In genomic region chr11:8631395-8632110, GRCh38 we compare ENCODE assay signal across 16 cellular contexts. TPM values are rescaled to one million over a fixed set of nuclear protein-coding genes. Genes with fewer than 3 reads are reported as not detected.
A peak's percentile ranks its signal among the peaks of the same experiment; 100 is the strongest.
DNase-seq lines count a peak whose midpoint lies in the region; ATAC-seq, FAIRE-seq and TF ChIP-seq lines count a peak whose summit lies in the region.
"Had no signal": no experiment of that assay in that cellular context is flagged by ENCODE, and none has a peak within 500 bp of the region (broad histone marks: within the 10 kb centered on the region; RNA-seq: fewer than 3 reads in every experiment).

No MANE protein-coding gene starts in this region.

- no peaks in the 10 kb centered on the region for H3K4me1 ChIP-seq in K562 (replicated peaks in 1 of 2; ENCODE audit: control insufficient read depth in 2 of 2, insufficient read depth in 2 of 2, low read length in 2 of 2)

- H3K27me3 ChIP-seq in K562 (ENCODE audit: control insufficient read depth in 2 of 2, insufficient read depth in 2 of 2, low read length in 2 of 2) = no peaks in the 10 kb centered on the region

- no peaks in the 10 kb centered on the region for H3K79me2 ChIP-seq in K562 (ENCODE audit: control insufficient read depth, insufficient read depth, low read length)

- POLR2A ChIA-PET in K562 (lab: Yijun Ruan, JAX) = interaction anchor here (0.6 to 1.6 kb wide), 6 partner anchors 8 to 53 kb away, joined by 3 to 4 read pairs (median 4); partner anchors contain the start of genes RPL27A and TRIM66

- H3K27me3 Mint-ChIP-seq in effector memory CD8-positive, alpha-beta T cell = no peaks in the 10 kb centered on the region
- H3K27me3 Mint-ChIP-seq: dendritic cell treated with granulocyte-macrophage colony-stimulating factor and Interleukin-4, amounts not matched to agents 40 ng/mL and 50 ng/mL, for 4 days had no signal

- peak; percentile 48 for DNase-seq in AG09309 (ENCODE audit: low read depth)
- DNase-seq in LNCaP clone FGC (ENCODE audit: low read depth) = peak; percentile 40
- DNase-seq in K562 (ENCODE audit: extremely low read depth in 1 of 4, low spot score in 3 of 4) = peak in 1 of 4 experiments; percentile 17
- DNase-seq in kidney glomerular epithelial cell (lab: John Stamatoyannopoulos, UW) = peak; percentile 64
- no peak for DNase-seq in effector memory CD8-positive, alpha-beta T cell
- no peak for DNase-seq in NCI-H524 (lab: John Stamatoyannopoulos, UW)
- DNase-seq: activated naive CD4-positive, alpha-beta T cell; C1 segment of cervical spinal cord; head of caudate nucleus; NCI-H1092 treated with DMSO at 0.1 percent for 48 hours; stimulated activated CD4-positive, alpha-beta T cell treated with anti-CD3 and anti-CD28 coated beads, Interleukin-4, amount 100 ng/mL, for 24 hours; stimulated activated naive CD8-positive, alpha-beta T cell treated with anti-CD3 and anti-CD28 coated beads, Interleukin-15, Interleukin-2, amounts not matched to agents 100 U/mL and 50 U/mL, for 24 hours had no signal

- H3K36me3 ChIP-seq in K562 (ENCODE audit: control insufficient read depth, insufficient read depth, low read length) = peaks cover 3% of the 10 kb centered on the region; the same call in 2 of the 3 replicates

- WGBS in K562 (ENCODE audit: insufficient coverage, low coverage, missing lambda C conversion rate) = 73% methylated on average over 6 of the region's 6 CpGs

- H3K4me1 Mint-ChIP-seq in effector memory CD8-positive, alpha-beta T cell (ENCODE audit: low read depth in 2 of 2) = no peaks in the 10 kb centered on the region

- in situ Hi-C loops in K562 (cut with MboI) = no loop called here

- H3K4me3 Mint-ChIP-seq in effector memory CD8-positive, alpha-beta T cell = no peak overlapping the region
- H3K4me3 Mint-ChIP-seq: dendritic cell treated with granulocyte-macrophage colony-stimulating factor and Interleukin-4, amounts not matched to agents 40 ng/mL and 50 ng/mL, for 4 days had no signal

- peaks cover 1 to 4% of the 10 kb centered on the region in 2 donors for H3K9me3 Mint-ChIP-seq in effector memory CD8-positive, alpha-beta T cell

- H3K4me2 ChIP-seq in K562 (ENCODE audit: insufficient read depth, low read length) = no peak overlapping the region

- TF ChIP-seq EP300 in K562 (IDR thresholded peaks at IDR 0.05; ENCODE audit: low read length) = no peak

- peak overlapping the region in 1 of 2 donors; percentile 57 for H3K27ac Mint-ChIP-seq in effector memory CD8-positive, alpha-beta T cell
- H3K27ac Mint-ChIP-seq: dendritic cell treated with granulocyte-macrophage colony-stimulating factor and Interleukin-4, amounts not matched to agents 40 ng/mL and 50 ng/mL, for 4 days had no signal

- intact Hi-C loops in K562 (cut with micrococcal nuclease) = no loop called here

- no peak overlapping the region for H2AFZ ChIP-seq in K562 (ENCODE audit: low read depth, low read length)

- peaks cover 5% of the 10 kb centered on the region for H3K36me3 Mint-ChIP-seq in effector memory CD8-positive, alpha-beta T cell (ENCODE audit: insufficient read depth)

- no peaks in the 10 kb centered on the region for H3K9me1 ChIP-seq in K562 (ENCODE audit: control insufficient read depth, insufficient read depth, low read length)

- H3K27ac ChIP-seq in K562 (ENCODE audit: extremely low read depth, low read depth, low read length) = no peak overlapping the region

- no peak for FAIRE-seq in K562 (lab: Jason Lieb, UNC)

- H3K9me3 ChIP-seq in K562 (replicated peaks; ENCODE audit: control insufficient read depth, insufficient read depth, low read depth, low read length) = no peaks in the 10 kb centered on the region

- CTCF ChIA-PET in K562 (lab: Yijun Ruan, JAX; ENCODE audit: low intra/inter-chr PET ratio) = no interaction called here

- H3K4me3 ChIP-seq in AG09309 (ENCODE audit: control insufficient read depth, low read depth, low read length) = no peak overlapping the region
- no peak overlapping the region for H3K4me3 ChIP-seq in LNCaP clone FGC (ENCODE audit: low read depth, low read length)
- no peak overlapping the region for H3K4me3 ChIP-seq in K562
- H3K4me3 ChIP-seq: lung had no signal

- H4K20me1 ChIP-seq in K562 (replicated peaks; ENCODE audit: control insufficient read depth, insufficient read depth, low read length) = no peaks in the 10 kb centered on the region

- no peak for TF ChIP-seq RAD21 in K562 (CRISPR knock-in tag; conservative IDR thresholded peaks at IDR 0.05 in 1 of 2, IDR thresholded peaks at IDR 0.05 in 1 of 2)

- TF ChIP-seq CTCF in AG09309 (IDR thresholded peaks at IDR 0.05; ENCODE audit: control insufficient read depth, insufficient read depth, low read depth, low read length, missing control alignments) = no peak
- no peak for TF ChIP-seq CTCF in LNCaP clone FGC (IDR thresholded peaks at IDR 0.05; ENCODE audit: control insufficient read depth, extremely low read depth, insufficient read depth)
- no peak for TF ChIP-seq CTCF in K562 (IDR thresholded peaks at IDR 0.05 in 2 of 3, conservative IDR thresholded peaks at IDR 0.05 in 1 of 3; ENCODE audit: insufficient read depth in 2 of 3, low read depth in 1 of 3, low read length in 3 of 3)

- BruUV-seq in K562 (replicated peaks; lab: Mats Ljungman, UMichigan) = no TSS peak

- ATAC-seq in K562 = no peak
- no peak for ATAC-seq in HG02623 (IDR thresholded peaks at IDR 0.05; ENCODE audit: unreplicated experiment)
- ATAC-seq in effector memory CD8-positive, alpha-beta T cell (replicated peaks) = no peak
- ATAC-seq in GM21526 (IDR thresholded peaks at IDR 0.05; ENCODE audit: low FRiP score, unreplicated experiment) = no peak
- ATAC-seq: stimulated activated naive CD8-positive, alpha-beta T cell treated with anti-CD3 and anti-CD28 coated beads, Interleukin-15, Interleukin-2, amounts not matched to agents 100 U/mL and 50 U/mL, for 24 hours had no signal

- TF ChIP-seq POLR2A in K562 (conservative IDR thresholded peaks at IDR 0.05) = no peak

- no peak overlapping the region for H3K9ac ChIP-seq in K562 (ENCODE audit: insufficient read depth in 1 of 2, low read depth in 2 of 2, low read length in 2 of 2)

RNA-seq across cellular contexts. Expression of gene STK33, which starts 37.5 kb away (rescaled TPM):
- not detected in 2 replicates for total RNA-seq in K562 (2011; cell fraction: chromatin; rRNA removed; ENCODE audit: low replicate concordance)
- total RNA-seq in K562 (2011; cell fraction: nucleolus; rRNA removed) = not detected in 2 replicates
- not detected in 2 replicates for total RNA-seq in K562 (2011; cell fraction: nucleoplasm; rRNA removed)
- total RNA-seq in K562 (2014; rRNA removed) (not detected in 2 replicates), K562 (2014; rRNA removed; fragmentation: Illumina TruSeq; extraction: Trizol) (not detected in 2 replicates), K562 (2015; rRNA removed; fragmentation: Illumina TruSeq; extraction: Trizol) (not detected in 2 replicates), K562 (2021) (not detected in 2 replicates)
- polyA plus RNA-seq in K562 (2011; rRNA removed) (0.05 TPM in 1 of 2 replicates, not detected in the other), K562 (2014; fragmentation: Illumina TruSeq; extraction: Trizol) (not detected in 2 replicates), K562 (2014; fragmentation: Nextera tagmentation; extraction: Ambion mirVana) (not detected), K562 (2014; rRNA removed) (0.07 TPM in 1 of 2 replicates, not detected in the other)
- polyA plus RNA-seq in K562 (2011; cell fraction: cytosol; rRNA removed) = not detected in 2 replicates
- polyA plus RNA-seq in K562 (2011; cell fraction: nucleus; rRNA removed) = not detected in 2 replicates
- polyA plus RNA-seq in K562 (2012) = 0.07 TPM in 1 of 2 replicates, not detected in the other
- polyA minus RNA-seq in K562 (2011; rRNA and poly(A)+ RNA removed) = not detected in 2 replicates
- polyA minus RNA-seq in K562 (2011; cell fraction: cytosol; rRNA and poly(A)+ RNA removed) = not detected in 2 replicates
- not detected in 2 replicates for polyA minus RNA-seq in K562 (2011; cell fraction: nucleus; rRNA and poly(A)+ RNA removed)

RNA-seq across cellular contexts. Expression of gene TRIM66, which starts 50.9 kb away (rescaled TPM):
- 100 and 148 TPM in 2 replicates for total RNA-seq in K562 (2011; cell fraction: chromatin; rRNA removed; ENCODE audit: low replicate concordance)
- 31.2 and 37.6 TPM in 2 replicates for total RNA-seq in K562 (2011; cell fraction: nucleolus; rRNA removed)
- 33.7 and 43.8 TPM in 2 replicates for total RNA-seq in K562 (2011; cell fraction: nucleoplasm; rRNA removed)
- total RNA-seq in K562 (2014; rRNA removed) = 1.9 and 4.6 TPM in 2 replicates
- total RNA-seq in K562 (2014; rRNA removed; fragmentation: Illumina TruSeq; extraction: Trizol) = 5.4 and 8.1 TPM in 2 replicates
- total RNA-seq in K562 (2015; rRNA removed; fragmentation: Illumina TruSeq; extraction: Trizol) = 4.1 and 4.9 TPM in 2 replicates
- total RNA-seq in K562 (2021) = 5.9 and 6.7 TPM in 2 replicates
- 7.3 and 9.0 TPM in 2 replicates for polyA plus RNA-seq in K562 (2011; rRNA removed)
- polyA plus RNA-seq in K562 (2011; cell fraction: cytosol; rRNA removed) = 2.8 and 4.2 TPM in 2 replicates
- 26.4 and 34.2 TPM in 2 replicates for polyA plus RNA-seq in K562 (2011; cell fraction: nucleus; rRNA removed)
- 3.8 and 6.0 TPM in 2 replicates for polyA plus RNA-seq in K562 (2012)
- polyA plus RNA-seq in K562 (2014; fragmentation: Illumina TruSeq; extraction: Trizol) = 4.5 and 4.9 TPM in 2 replicates
- 1 to 10 TPM; 1.1 to 1.2 TPM for polyA plus RNA-seq in K562 (2014; fragmentation: Nextera tagmentation; extraction: Ambion mirVana)
- polyA plus RNA-seq in K562 (2014; rRNA removed) = 5.1 and 6.7 TPM in 2 replicates
- 25.1 and 26.9 TPM in 2 replicates for polyA minus RNA-seq in K562 (2011; rRNA and poly(A)+ RNA removed)
- 3.0 TPM in 2 replicates for polyA minus RNA-seq in K562 (2011; cell fraction: cytosol; rRNA and poly(A)+ RNA removed)
- polyA minus RNA-seq in K562 (2011; cell fraction: nucleus; rRNA and poly(A)+ RNA removed) = 16.6 and 19.3 TPM in 2 replicates

RNA-seq across cellular contexts. Expression of gene RPL27A, which starts 51.0 kb away (rescaled TPM):
- 560 and 600 TPM in 2 replicates for total RNA-seq in K562 (2011; cell fraction: chromatin; rRNA removed; ENCODE audit: low replicate concordance)
- 526 and 569 TPM in 2 replicates for total RNA-seq in K562 (2011; cell fraction: nucleolus; rRNA removed)
- total RNA-seq in K562 (2011; cell fraction: nucleoplasm; rRNA removed) = 1,166 and 1,811 TPM in 2 replicates
- total RNA-seq in K562 (2014; rRNA removed) = 2,206 and 2,540 TPM in 2 replicates
- total RNA-seq in K562 (2014; rRNA removed; fragmentation: Illumina TruSeq; extraction: Trizol) = 2,267 and 2,674 TPM in 2 replicates
- 2,745 and 2,768 TPM in 2 replicates for total RNA-seq in K562 (2015; rRNA removed; fragmentation: Illumina TruSeq; extraction: Trizol)
- total RNA-seq in K562 (2021) = 1,153 and 1,212 TPM in 2 replicates
- 1,586 and 1,654 TPM in 2 replicates for polyA plus RNA-seq in K562 (2011; rRNA removed)
- 1,514 and 1,625 TPM in 2 replicates for polyA plus RNA-seq in K562 (2011; cell fraction: cytosol; rRNA removed)
- polyA plus RNA-seq in K562 (2011; cell fraction: nucleus; rRNA removed) = 535 and 616 TPM in 2 replicates
- 1,939 and 1,982 TPM in 2 replicates for polyA plus RNA-seq in K562 (2012)
- polyA plus RNA-seq in K562 (2014; fragmentation: Illumina TruSeq; extraction: Trizol) = 3,464 and 4,241 TPM in 2 replicates
- polyA plus RNA-seq in K562 (2014; fragmentation: Nextera tagmentation; extraction: Ambion mirVana) = 100 to 1,000 TPM; 790 to 918 TPM
- polyA plus RNA-seq in K562 (2014; rRNA removed) = 3,280 and 3,385 TPM in 2 replicates
- polyA minus RNA-seq in K562 (2011; rRNA and poly(A)+ RNA removed) = 710 and 903 TPM in 2 replicates
- polyA minus RNA-seq in K562 (2011; cell fraction: cytosol; rRNA and poly(A)+ RNA removed) = 532 and 573 TPM in 2 replicates
- polyA minus RNA-seq in K562 (2011; cell fraction: nucleus; rRNA and poly(A)+ RNA removed) = 291 and 482 TPM in 2 replicates

Comparison
In these comparisons a context has a peak if more than half of its experiments do, and no peak if none do; other contexts are left out.
1. DNase-seq: peak in AG09309 (single experiment), LNCaP clone FGC (single experiment) and kidney glomerular epithelial cell (single experiment); none in effector memory CD8-positive, alpha-beta T cell (0 of 3) and NCI-H524 (0 of 2).